ENCODE assay signal across 8 cellular contexts in genomic region chr11:120079750-120080610, GRCh38.
DNase-seq lines count a peak whose midpoint lies in the region; ATAC-seq and TF ChIP-seq lines count a peak whose summit lies in the region.

No MANE protein-coding gene starts in this region.

- DNase-seq in ELF-1 (ENCODE audit: low read depth, low spot score), result peak; percentile 56
- DNase-seq in NAMALWA (ENCODE audit: low spot score), result peak; percentile 34
- DNase-seq in epithelial cell of esophagus (ENCODE audit: low read depth), result no peak
- DNase-seq in retinal pigment epithelial cell (ENCODE audit: low read depth), result no peak
- DNase-seq in DMS114 treated with DMSO at 0.1 percent for 48 hours (lab: John Stamatoyannopoulos, UW; ENCODE audit: unreplicated experiment), result no peak
- DNase-seq in NOMO-1 treated with DMSO at 0.1 percent for 48 hours (lab: John Stamatoyannopoulos, UW; ENCODE audit: unreplicated experiment), result no peak
- no peak for DNase-seq in SW 1271 (lab: John Stamatoyannopoulos, UW)

- no peak overlapping the region for H3K4me3 ChIP-seq in epithelial cell of esophagus (ENCODE audit: low read length)
- no peak overlapping the region for H3K4me3 ChIP-seq in retinal pigment epithelial cell (ENCODE audit: low read length)

- TF ChIP-seq CTCF in epithelial cell of esophagus (IDR thresholded peaks at IDR 0.05; ENCODE audit: insufficient read depth, low read depth, low read length, missing control alignments), result peak; percentile 54
- TF ChIP-seq CTCF in retinal pigment epithelial cell (conservative IDR thresholded peaks at IDR 0.05; ENCODE audit: low read depth, low read length), result peak; percentile 31

- no peak for ATAC-seq in GM18868 (IDR thresholded peaks at IDR 0.05; ENCODE audit: unreplicated experiment)

Comparison
In these comparisons a context has a peak if more than half of its experiments do, and no peak if none do; other contexts are left out.
1. DNase-seq: peak in ELF-1 (single experiment) and NAMALWA (single experiment); none in epithelial cell of esophagus (single experiment), retinal pigment epithelial cell (single experiment), DMS114 treated with DMSO at 0.1 percent for 48 hours (single experiment), NOMO-1 treated with DMSO at 0.1 percent for 48 hours (single experiment) and SW 1271 (0 of 2).